In genomic region chr20:47521059-47521808, GRCh38 we compare ENCODE assay signal across 14 cellular contexts. TPM values are rescaled to one million over a fixed set of nuclear protein-coding genes. Genes with fewer than 3 reads are reported as not detected.
DNase-seq lines count a peak whose midpoint lies in the region; ATAC-seq, FAIRE-seq and TF ChIP-seq lines count a peak whose summit lies in the region.
"Had no signal": no experiment of that assay in that cellular context is flagged by ENCODE, and none has a peak within 500 bp of the region (broad histone marks: within the 10 kb centered on the region; RNA-seq: fewer than 3 reads in every experiment).

No MANE protein-coding gene starts in this region.

- no peak overlapping the region for H3K4me2 ChIP-seq in trophoblast cell (ENCODE audit: low read length)

- H3K36me3 ChIP-seq in bronchial epithelial cell (ENCODE audit: control insufficient read depth, insufficient read depth, low read length) (peaks cover 9% of the 10 kb centered on the region), trophoblast cell (ENCODE audit: control insufficient read depth in 1 of 2, insufficient read depth in 2 of 2, low read length in 2 of 2) (peaks cover 20 to 36% of the 10 kb centered on the region in 2 experiments), lower lobe of right lung (peaks cover 13% of the 10 kb centered on the region)

- H3K9me3 Mint-ChIP-seq in activated T-cell treated with anti-CD3 and anti-CD28 coated beads, Interleukin-2, amount 50 U/mL, for 24 hours, result peaks cover 18% of the 10 kb centered on the region
- peaks cover 23% of the 10 kb centered on the region for H3K9me3 Mint-ChIP-seq in MCF 10A (ENCODE audit: unreplicated experiment)

- H3K4me1 Mint-ChIP-seq in activated T-cell treated with anti-CD3 and anti-CD28 coated beads, Interleukin-2, amount 50 U/mL, for 24 hours (ENCODE audit: low read depth), result peaks cover 54% of the 10 kb centered on the region
- H3K4me1 Mint-ChIP-seq in MCF 10A (ENCODE audit: insufficient read depth, unreplicated experiment), result peaks cover under 1% of the 10 kb centered on the region

- TF ChIP-seq CTCF in bronchial epithelial cell (IDR thresholded peaks at IDR 0.05; ENCODE audit: insufficient read depth, low read length, severe bottlenecking) (no peak), lower lobe of right lung (IDR thresholded peaks at IDR 0.05) (no peak), MCF 10A (IDR thresholded peaks at IDR 0.05; ENCODE audit: unreplicated experiment) (no peak)

- BruUV-seq in MCF 10A (replicated peaks; lab: Mats Ljungman, UMichigan), result no TSS peak

- H3K4me3 Mint-ChIP-seq in activated T-cell treated with anti-CD3 and anti-CD28 coated beads, Interleukin-2, amount 50 U/mL, for 24 hours, result no peak overlapping the region
- no peak overlapping the region for H3K4me3 Mint-ChIP-seq in MCF 10A (ENCODE audit: unreplicated experiment)
- H3K4me3 Mint-ChIP-seq: central memory CD8-positive, alpha-beta T cell had no signal

- H3K27me3 ChIP-seq in bronchial epithelial cell (ENCODE audit: control insufficient read depth, insufficient read depth, low read length) (no peaks in the 10 kb centered on the region), trophoblast cell (ENCODE audit: insufficient read depth, low read length) (no peaks in the 10 kb centered on the region), lower lobe of right lung (ENCODE audit: low read depth) (no peaks in the 10 kb centered on the region)

- no peak overlapping the region for H2BK12ac ChIP-seq in trophoblast cell (ENCODE audit: low read length)

- CTCF ChIA-PET in MCF 10A (lab: Yijun Ruan, JAX), result interaction anchor here (0.6 to 0.7 kb wide), 3 partner anchors 15 to 88 kb away, joined by 3 to 4 read pairs (median 4); no protein-coding TSS in a partner anchor

- DNase-seq in activated T-cell treated with anti-CD3 and anti-CD28 coated beads, Interleukin-2, amount 50 U/mL, for 24 hours, result no peak
- no peak for DNase-seq in activated T-cell treated with anti-CD3 and anti-CD28 coated beads, Interleukin-2, amount 50 U/mL, for 1 hour
- DNase-seq in Kasumi-1 (lab: John Stamatoyannopoulos, UW), result peak; percentile 25 to 26
- DNase-seq in bronchial epithelial cell (ENCODE audit: low read depth), result peak; percentile 66
- no peak for DNase-seq in trophoblast cell
- no peak for DNase-seq in lower lobe of right lung
- DNase-seq in SW 1271 (lab: John Stamatoyannopoulos, UW), result no peak
- DNase-seq in MCF 10A (ENCODE audit: unreplicated experiment), result no peak
- DNase-seq: foreskin melanocyte; left colon; NCI-H510A treated with DMSO at 0.1 percent for 48 hours; occipital lobe; stimulated activated naive CD8-positive, alpha-beta T cell treated with anti-CD3 and anti-CD28 coated beads, Interleukin-15, Interleukin-2, amounts not matched to agents 100 U/mL and 50 U/mL, for 24 hours had no signal

- H2BK5ac ChIP-seq in trophoblast cell (ENCODE audit: low read depth, low read length, poor library complexity), result no peak overlapping the region

- peak overlapping the region; percentile 8 for H3K18ac ChIP-seq in trophoblast cell (ENCODE audit: low read length)

- H4K12ac ChIP-seq in trophoblast cell (ENCODE audit: low read depth, low read length), result no peak overlapping the region

- intact Hi-C loops in lower lobe of right lung (cut with DNase I), result no loop called here
- intact Hi-C loops in MCF 10A (cut with micrococcal nuclease), result no loop called here

- H3K4me3 ChIP-seq in bronchial epithelial cell (ENCODE audit: low read depth, low read length) (no peak overlapping the region), trophoblast cell (ENCODE audit: low read depth, low read length) (no peak overlapping the region), lower lobe of right lung (no peak overlapping the region)

- H4K91ac ChIP-seq in trophoblast cell (ENCODE audit: low read depth, low read length), result no peak overlapping the region

- H3K14ac ChIP-seq in trophoblast cell (ENCODE audit: low read length), result no peak overlapping the region

- H2BK120ac ChIP-seq in trophoblast cell (ENCODE audit: insufficient read depth, low read length, poor library complexity), result no peak overlapping the region

- no peak for FAIRE-seq in bronchial epithelial cell (lab: Jason Lieb, UNC)

- H3K27ac ChIP-seq in trophoblast cell (ENCODE audit: low read depth, low read length) (no peak overlapping the region), lower lobe of right lung (no peak overlapping the region)

- H3K79me1 ChIP-seq in trophoblast cell (ENCODE audit: low read length), result no peaks in the 10 kb centered on the region

- no peak overlapping the region for H4K8ac ChIP-seq in trophoblast cell (ENCODE audit: low read depth, low read length)

- no peaks in the 10 kb centered on the region for H3K4me1 ChIP-seq in trophoblast cell (ENCODE audit: control insufficient read depth in 1 of 2, insufficient read depth in 2 of 2, low read length in 2 of 2)
- H3K4me1 ChIP-seq in lower lobe of right lung, result peaks cover 7% of the 10 kb centered on the region

- ATAC-seq in lower lobe of right lung, result no peak
- ATAC-seq: left colon; stimulated activated naive CD8-positive, alpha-beta T cell treated with anti-CD3 and anti-CD28 coated beads, Interleukin-15, Interleukin-2, amounts not matched to agents 100 U/mL and 50 U/mL, for 24 hours had no signal

- H3K27ac Mint-ChIP-seq in activated T-cell treated with anti-CD3 and anti-CD28 coated beads, Interleukin-2, amount 50 U/mL, for 24 hours, result peak overlapping the region; percentile 82
- H3K27ac Mint-ChIP-seq in MCF 10A (ENCODE audit: low read depth, unreplicated experiment), result no peak overlapping the region

- H2AK5ac ChIP-seq in trophoblast cell (ENCODE audit: low read length), result no peak overlapping the region

- H3K36me3 Mint-ChIP-seq in activated T-cell treated with anti-CD3 and anti-CD28 coated beads, Interleukin-2, amount 50 U/mL, for 24 hours (ENCODE audit: low read depth), result peaks cover 81% of the 10 kb centered on the region
- H3K36me3 Mint-ChIP-seq in MCF 10A (ENCODE audit: insufficient read depth, unreplicated experiment), result peaks cover 52% of the 10 kb centered on the region

- no peak overlapping the region for H3K23ac ChIP-seq in trophoblast cell (ENCODE audit: low read length)

- peaks cover 22% of the 10 kb centered on the region for H3K79me2 ChIP-seq in trophoblast cell (ENCODE audit: control insufficient read depth, insufficient read depth, low read length, poor library complexity)

- no peak overlapping the region for H3K9ac ChIP-seq in trophoblast cell (ENCODE audit: low read length)

- H3K27me3 Mint-ChIP-seq in activated T-cell treated with anti-CD3 and anti-CD28 coated beads, Interleukin-2, amount 50 U/mL, for 24 hours, result no peaks in the 10 kb centered on the region
- no peaks in the 10 kb centered on the region for H3K27me3 Mint-ChIP-seq in MCF 10A (ENCODE audit: insufficient read depth, unreplicated experiment)
- H3K27me3 Mint-ChIP-seq: central memory CD8-positive, alpha-beta T cell had no signal

- POLR2A ChIA-PET in MCF 10A (lab: Yijun Ruan, JAX), result interaction anchor here (0.6 to 1.0 kb wide), 4 partner anchors 30 to 49 kb away, joined by 3 read pairs; no protein-coding TSS in a partner anchor

- H2AFZ ChIP-seq in trophoblast cell (ENCODE audit: insufficient read depth, low read length, poor library complexity), result no peak overlapping the region

- WGBS in trophoblast cell (ENCODE audit: extremely low coverage, insufficient coverage, insufficient read length), result no CpG with 5 or more reads among the region's 19 CpGs

- H3K9me3 ChIP-seq in trophoblast cell (ENCODE audit: insufficient read depth, low read depth, low read length), result peaks cover 11% of the 10 kb centered on the region
- H3K9me3 ChIP-seq in lower lobe of right lung, result peaks cover 16% of the 10 kb centered on the region

- peak overlapping the region; percentile 28 for H3K4ac ChIP-seq in trophoblast cell (ENCODE audit: low read depth, low read length)

RNA-seq across cellular contexts. Expression of gene NCOA3, which starts 19.5 kb away (rescaled TPM):
- 25.5 and 34.1 TPM in 2 replicates for total RNA-seq in bronchial epithelial cell
- 189 and 191 TPM in 2 replicates for polyA plus RNA-seq in trophoblast cell (2013)
- total RNA-seq in lower lobe of right lung, result 42.1 TPM
- total RNA-seq in MCF 10A (2022), result 61.4 and 68.6 TPM in 2 replicates

Comparison
In these comparisons a context has a peak if more than half of its experiments do, and no peak if none do; other contexts are left out.
1. DNase-seq: peak in Kasumi-1 (2 of 2) and bronchial epithelial cell (single experiment); none in activated T-cell treated with anti-CD3 and anti-CD28 coated beads, Interleukin-2, amount 50 U/mL, for 24 hours (single experiment), activated T-cell treated with anti-CD3 and anti-CD28 coated beads, Interleukin-2, amount 50 U/mL, for 1 hour (single experiment), trophoblast cell (0 of 2), lower lobe of right lung (single experiment), SW 1271 (0 of 2) and MCF 10A (single experiment).